In the genomic region with DNA sequence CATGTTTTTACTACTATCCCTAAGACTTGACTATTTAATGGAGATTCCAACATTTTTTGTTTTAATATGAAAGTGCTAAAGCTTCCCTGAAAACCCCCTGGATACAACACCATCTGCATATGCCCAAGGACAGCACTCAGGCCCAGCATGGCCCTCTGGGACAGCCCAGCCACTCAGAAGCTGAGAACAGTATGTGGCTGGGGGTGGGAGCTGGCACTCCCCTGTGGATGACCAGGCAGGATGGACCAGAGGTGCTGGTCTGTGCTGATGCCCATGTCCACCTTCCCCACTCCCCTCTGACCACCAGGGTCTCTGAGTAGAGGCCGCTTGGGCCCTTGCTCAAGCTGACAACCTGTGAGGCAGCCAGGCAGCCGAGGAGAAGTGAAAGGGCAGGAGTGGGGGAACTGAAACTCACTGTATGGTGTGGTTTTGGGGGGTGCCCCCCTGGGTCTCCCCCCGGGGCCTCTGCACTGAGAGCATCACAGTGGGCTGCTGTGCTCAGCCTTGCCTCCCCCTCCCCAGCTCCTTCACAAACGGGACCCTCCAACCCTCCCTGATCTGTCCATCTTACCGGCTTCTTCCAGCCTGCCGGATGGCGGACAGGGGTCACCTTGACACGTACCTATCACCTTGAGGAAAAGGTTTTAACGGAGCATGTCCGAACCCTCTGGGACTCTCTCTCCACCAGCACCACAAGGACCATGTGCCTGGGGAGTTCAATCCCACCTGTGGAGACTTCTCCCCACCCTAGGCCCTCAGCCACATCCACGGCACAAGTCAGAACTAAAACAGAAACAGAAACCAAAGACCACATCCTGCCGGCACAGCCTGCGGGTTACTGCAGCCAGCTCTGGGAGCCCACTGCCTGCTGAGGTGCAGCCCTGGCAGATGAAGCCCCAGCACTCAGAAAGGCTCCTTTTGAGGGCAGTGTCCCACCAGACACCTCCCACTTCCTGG, we compare ENCODE assay signal across 8 cellular contexts. TPM values are rescaled to one million over a fixed set of nuclear protein-coding genes. Genes with fewer than 3 reads are reported as not detected.
A peak's percentile ranks its signal among the peaks of the same experiment; 100 is the strongest.
DNase-seq lines count a peak whose midpoint lies in the region; ATAC-seq and TF ChIP-seq lines count a peak whose summit lies in the region.

TMEM229B (minus strand) TSS at position 785 of the 957 bp plus-strand sequence. CDS start 14,798 bp downstream, outside the sequence.

- H3K4me1 ChIP-seq in foreskin keratinocyte, result no peaks in the 10 kb centered on the region

- no peaks in the 10 kb centered on the region for H3K27me3 ChIP-seq in foreskin keratinocyte

- peak within 1 kb of the TSS; percentile 99 for H3K27ac Mint-ChIP-seq in activated naive CD8-positive, alpha-beta T cell treated with anti-CD3 and anti-CD28 coated beads, Interleukin-2, amount 10 ng/mL, durations not matched to agents 7 days and 5 days

- no peak for TF ChIP-seq CTCF in foreskin keratinocyte (conservative IDR thresholded peaks at IDR 0.05)

- no peak within 1 kb of the TSS for H3K27ac ChIP-seq in foreskin keratinocyte

- POLR2A ChIA-PET in activated naive CD8-positive, alpha-beta T cell treated with anti-CD3 and anti-CD28 coated beads, Interleukin-2, amount 10 ng/mL, durations not matched to agents 7 days and 5 days (lab: Charles Lee), result interaction anchor here (0.6 to 1.6 kb wide), 12 partner anchors 8 to 1305 kb away, joined by 3 to 8 read pairs (median 4); partner anchors contain the start of genes PLEKHH1 and ZFP36L1

- ATAC-seq in GM18868 (IDR thresholded peaks at IDR 0.05; ENCODE audit: unreplicated experiment), result peak; percentile 87
- ATAC-seq in HG03045 (IDR thresholded peaks at IDR 0.05; ENCODE audit: unreplicated experiment), result peak; percentile 94
- ATAC-seq in activated naive CD8-positive, alpha-beta T cell treated with anti-CD3 and anti-CD28 coated beads, Interleukin-2, amount 10 ng/mL, durations not matched to agents 7 days and 5 days (ENCODE audit: low read depth), result peak; percentile 98
- no peak for ATAC-seq in foreskin keratinocyte

- H3K27me3 Mint-ChIP-seq in activated naive CD8-positive, alpha-beta T cell treated with anti-CD3 and anti-CD28 coated beads, Interleukin-2, amount 10 ng/mL, durations not matched to agents 7 days and 5 days, result peaks cover 2% of the 10 kb centered on the region

- peaks cover 11% of the 10 kb centered on the region for H3K9me3 Mint-ChIP-seq in activated naive CD8-positive, alpha-beta T cell treated with anti-CD3 and anti-CD28 coated beads, Interleukin-2, amount 10 ng/mL, durations not matched to agents 7 days and 5 days

- H3K36me3 Mint-ChIP-seq in activated naive CD8-positive, alpha-beta T cell treated with anti-CD3 and anti-CD28 coated beads, Interleukin-2, amount 10 ng/mL, durations not matched to agents 7 days and 5 days, result peaks cover 21% of the 10 kb centered on the region

- H3K4me1 Mint-ChIP-seq in activated naive CD8-positive, alpha-beta T cell treated with anti-CD3 and anti-CD28 coated beads, Interleukin-2, amount 10 ng/mL, durations not matched to agents 7 days and 5 days, result peaks cover 41% of the 10 kb centered on the region

- peak within 1 kb of the TSS; percentile 92 for H3K4me3 Mint-ChIP-seq in activated naive CD8-positive, alpha-beta T cell treated with anti-CD3 and anti-CD28 coated beads, Interleukin-2, amount 10 ng/mL, durations not matched to agents 7 days and 5 days

- DNase-seq in T follicular helper cell (ENCODE audit: low read depth), result peak; percentile 49
- DNase-seq in activated naive CD8-positive, alpha-beta T cell treated with anti-CD3 and anti-CD28 coated beads, Interleukin-2, amount 10 ng/mL, durations not matched to agents 7 days and 5 days, result peak; percentile 82
- DNase-seq in midbrain (lab: John Stamatoyannopoulos, UW), result peak; percentile 33
- peak; percentile 63 for DNase-seq in stimulated activated naive CD4-positive, alpha-beta T cell treated with Interleukin-2 at 50 U/mL for 16 hours (lab: John Stamatoyannopoulos, UW)
- no peak for DNase-seq in NCI-H1436 treated with DMSO at 0.1 percent for 48 hours (lab: John Stamatoyannopoulos, UW)
- no peak for DNase-seq in foreskin keratinocyte

RNA-seq across cellular contexts. Expression of gene TMEM229B, which starts in this region (rescaled TPM):
- 10 to 100 TPM; 20.0 to 20.9 TPM for total RNA-seq in activated naive CD8-positive, alpha-beta T cell treated with anti-CD3 and anti-CD28 coated beads, Interleukin-2, amount 10 ng/mL, durations not matched to agents 7 days and 5 days
- 2.2 and 3.4 TPM in 2 replicates for total RNA-seq in foreskin keratinocyte
- 1.5 and 2.2 TPM in 2 replicates for polyA plus RNA-seq in foreskin keratinocyte

Comparison
In these comparisons a context has a peak if more than half of its experiments do, and no peak if none do; other contexts are left out.
1. DNase-seq: peak in T follicular helper cell (single experiment), activated naive CD8-positive, alpha-beta T cell treated with anti-CD3 and anti-CD28 coated beads, Interleukin-2, amount 10 ng/mL, durations not matched to agents 7 days and 5 days (single experiment), midbrain (single experiment) and stimulated activated naive CD4-positive, alpha-beta T cell treated with Interleukin-2 at 50 U/mL for 16 hours (single experiment); none in NCI-H1436 treated with DMSO at 0.1 percent for 48 hours (single experiment) and foreskin keratinocyte (0 of 2).